Comparison of ENCODE assay signal across 8 cellular contexts in the genomic region with DNA sequence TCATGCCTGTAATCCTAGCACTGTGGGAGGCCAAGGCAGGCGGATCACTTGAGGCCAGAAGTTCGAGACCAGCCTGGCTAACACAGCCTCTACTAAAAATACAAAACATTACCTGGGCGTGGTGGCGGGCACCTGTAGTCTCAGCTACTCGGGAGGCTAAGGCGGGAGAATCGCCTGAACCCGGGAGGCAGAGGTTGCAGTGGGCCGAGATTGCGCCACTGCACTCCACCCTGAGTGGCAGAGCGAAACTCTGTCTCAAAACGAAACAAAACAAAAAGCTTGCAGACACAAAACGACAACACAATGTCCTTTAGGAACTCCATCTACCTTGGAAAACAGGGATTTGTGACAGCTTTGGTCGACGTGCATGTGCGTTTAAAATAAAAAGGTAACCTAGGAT. TPM values are rescaled to one million over a fixed set of nuclear protein-coding genes. Genes with fewer than 3 reads are reported as not detected.
DNase-seq lines count a peak whose midpoint lies in the region; ATAC-seq and TF ChIP-seq lines count a peak whose summit lies in the region.

No MANE protein-coding gene starts in this region.

- no peak overlapping the region for H2BK12ac ChIP-seq in trophoblast cell (ENCODE audit: low read length)

- no peak overlapping the region for H3K18ac ChIP-seq in trophoblast cell (ENCODE audit: low read length)

- no peak overlapping the region for H2AK5ac ChIP-seq in trophoblast cell (ENCODE audit: low read length)

- H3K27me3 ChIP-seq in DND-41 (ENCODE audit: insufficient read depth, low read length, poor library complexity) (no peaks in the 10 kb centered on the region), PC-9 (ENCODE audit: insufficient read depth, low read depth) (no peaks in the 10 kb centered on the region), trophoblast cell (ENCODE audit: insufficient read depth, low read length) (no peaks in the 10 kb centered on the region)

- TF ChIP-seq CTCF in DND-41 (IDR thresholded peaks at IDR 0.05; ENCODE audit: borderline replicate concordance, extremely low read depth, low read length, poor library complexity, severe bottlenecking), result no peak
- TF ChIP-seq CTCF in PC-9 (conservative IDR thresholded peaks at IDR 0.05), result no peak
- TF ChIP-seq CTCF in epithelial cell of esophagus (IDR thresholded peaks at IDR 0.05; ENCODE audit: insufficient read depth, low read depth, low read length, missing control alignments), result no peak

- POLR2A ChIA-PET in PC-9 (lab: Charles Lee; ENCODE audit: unreplicated experiment), result interaction anchor here (0.7 to 0.9 kb wide), 2 partner anchors 147 to 1822 kb away, joined by 6 to 9 read pairs; no protein-coding TSS in a partner anchor

- H3K9ac ChIP-seq in DND-41 (ENCODE audit: low read depth, low read length) (peak overlapping the region; percentile 84), trophoblast cell (ENCODE audit: low read length) (no peak overlapping the region)

- H4K91ac ChIP-seq in trophoblast cell (ENCODE audit: low read depth, low read length), result peak overlapping the region; percentile 39

- H3K14ac ChIP-seq in trophoblast cell (ENCODE audit: low read length), result no peak overlapping the region

- peak overlapping the region; percentile 52 for H4K12ac ChIP-seq in trophoblast cell (ENCODE audit: low read depth, low read length)

- DNase-seq in DND-41, result no peak
- no peak for DNase-seq in PC-9
- no peak for DNase-seq in epithelial cell of esophagus (ENCODE audit: low read depth)
- DNase-seq in trophoblast cell, result no peak
- DNase-seq in NCI-H1417 (lab: John Stamatoyannopoulos, UW), result no peak
- no peak for DNase-seq in ACHN
- DNase-seq in amygdala (lab: John Stamatoyannopoulos, UW), result no peak

- no peak overlapping the region for H2BK5ac ChIP-seq in trophoblast cell (ENCODE audit: low read depth, low read length, poor library complexity)

- H3K9me2 ChIP-seq in PC-9 (ENCODE audit: insufficient read depth), result no peaks in the 10 kb centered on the region

- H4K20me1 ChIP-seq in DND-41 (ENCODE audit: insufficient read depth, low read length), result no peaks in the 10 kb centered on the region; the same call in 1 of the 2 replicates
- no peaks in the 10 kb centered on the region for H4K20me1 ChIP-seq in PC-9 (ENCODE audit: insufficient read depth)

- H3K4ac ChIP-seq in trophoblast cell (ENCODE audit: low read depth, low read length), result no peak overlapping the region

- H3F3A ChIP-seq in PC-9 (ENCODE audit: insufficient read depth, low read depth), result peaks cover 16% of the 10 kb centered on the region; the same call in 1 of the 2 replicates

- H2AFZ ChIP-seq in DND-41 (ENCODE audit: low read depth, low read length) (peak overlapping the region; percentile 78), PC-9 (peak overlapping the region; percentile 91), trophoblast cell (ENCODE audit: insufficient read depth, low read length, poor library complexity) (peak overlapping the region; percentile 50)

- CTCF ChIA-PET in PC-9 (lab: Charles Lee), result interaction anchor here (0.6 kb wide), 1 partner anchor 61 kb away, joined by 4 read pairs; no protein-coding TSS in a partner anchor

- H3K4me1 ChIP-seq in DND-41 (ENCODE audit: insufficient read depth, low read length) (peaks cover 20% of the 10 kb centered on the region), PC-9 (replicated peaks; ENCODE audit: insufficient read depth) (peaks cover 9% of the 10 kb centered on the region), trophoblast cell (ENCODE audit: control insufficient read depth in 1 of 2, insufficient read depth in 2 of 2, low read length in 2 of 2) (no peaks in the 10 kb centered on the region)

- H3K27ac ChIP-seq in DND-41 (ENCODE audit: low read length) (peak overlapping the region; percentile 71), PC-9 (no peak overlapping the region), trophoblast cell (ENCODE audit: low read depth, low read length) (no peak overlapping the region)

- H3K79me1 ChIP-seq in trophoblast cell (ENCODE audit: low read length), result peaks cover 11% of the 10 kb centered on the region

- H3K4me2 ChIP-seq in DND-41 (ENCODE audit: insufficient read depth, low read length), result peak overlapping the region; percentile 70
- H3K4me2 ChIP-seq in PC-9, result peak overlapping the region; percentile 95
- H3K4me2 ChIP-seq in trophoblast cell (ENCODE audit: low read length), result peak overlapping the region; percentile 74

- H3K23ac ChIP-seq in trophoblast cell (ENCODE audit: low read length), result no peak overlapping the region

- H3K79me2 ChIP-seq in DND-41 (ENCODE audit: insufficient read depth, low read length) (peaks cover 34% of the 10 kb centered on the region), PC-9 (ENCODE audit: low read depth) (peaks cover 22% of the 10 kb centered on the region), trophoblast cell (ENCODE audit: control insufficient read depth, insufficient read depth, low read length, poor library complexity) (peaks cover 8% of the 10 kb centered on the region)

- H3K9me3 ChIP-seq in DND-41 (ENCODE audit: insufficient read depth, low read length, severe bottlenecking) (no peaks in the 10 kb centered on the region), PC-9 (ENCODE audit: insufficient read depth, low read depth) (no peaks in the 10 kb centered on the region), trophoblast cell (ENCODE audit: insufficient read depth, low read depth, low read length) (no peaks in the 10 kb centered on the region)

- ATAC-seq in DND-41 (ENCODE audit: insufficient read depth, low read depth) (no peak), HG02588 (IDR thresholded peaks at IDR 0.05; ENCODE audit: unreplicated experiment) (no peak)

- H2BK120ac ChIP-seq in trophoblast cell (ENCODE audit: insufficient read depth, low read length, poor library complexity), result no peak overlapping the region

- in situ Hi-C loops in ACHN (cut with HindIII; ENCODE audit: low pct_ligation_motif_present, low pct_unique_long_range_greater_than_20kb, low sequenced_read_pairs), result no loop called here

- intact Hi-C loops in PC-9 (cut with micrococcal nuclease; ENCODE audit: unreplicated experiment), result loop anchor here (1.0 to 5.0 kb wide), 2 partner anchors 152 to 165 kb away; no protein-coding TSS in a partner anchor

- no TSS peak for BruUV-seq in PC-9 (replicated peaks; lab: Mats Ljungman, UMichigan)

- H3K4me3 ChIP-seq in DND-41 (ENCODE audit: low read depth in 1 of 2, low read length in 2 of 2), result peak overlapping the region in 1 of 2 experiments; percentile 79; a peak in 2 of 4 replicates
- H3K4me3 ChIP-seq in PC-9, result peak overlapping the region; percentile 85
- H3K4me3 ChIP-seq in epithelial cell of esophagus (ENCODE audit: low read length), result peak overlapping the region; percentile 85
- no peak overlapping the region for H3K4me3 ChIP-seq in trophoblast cell (ENCODE audit: low read depth, low read length)

- peak overlapping the region; percentile 84 for H4K8ac ChIP-seq in trophoblast cell (ENCODE audit: low read depth, low read length)

- H3K36me3 ChIP-seq in DND-41 (ENCODE audit: insufficient read depth, low read length) (no peaks in the 10 kb centered on the region; the same call in 1 of the 2 replicates), PC-9 (ENCODE audit: low read depth) (no peaks in the 10 kb centered on the region), trophoblast cell (ENCODE audit: control insufficient read depth in 1 of 2, insufficient read depth in 2 of 2, low read length in 2 of 2) (no peaks in the 10 kb centered on the region)

- no CpG with 5 or more reads among the region's 16 CpGs for WGBS in trophoblast cell (ENCODE audit: extremely low coverage, insufficient coverage, insufficient read length)

RNA-seq across cellular contexts. Expression of a gene that starts 0.7 kb away (rescaled TPM):
- 59.1 and 73.0 TPM in 2 replicates for total RNA-seq in PC-9 (2021)
- 16.1 and 16.2 TPM in 2 replicates for polyA plus RNA-seq in trophoblast cell (2013)
